4 cellular contexts compared by ENCODE assay signal in the genomic region with DNA sequence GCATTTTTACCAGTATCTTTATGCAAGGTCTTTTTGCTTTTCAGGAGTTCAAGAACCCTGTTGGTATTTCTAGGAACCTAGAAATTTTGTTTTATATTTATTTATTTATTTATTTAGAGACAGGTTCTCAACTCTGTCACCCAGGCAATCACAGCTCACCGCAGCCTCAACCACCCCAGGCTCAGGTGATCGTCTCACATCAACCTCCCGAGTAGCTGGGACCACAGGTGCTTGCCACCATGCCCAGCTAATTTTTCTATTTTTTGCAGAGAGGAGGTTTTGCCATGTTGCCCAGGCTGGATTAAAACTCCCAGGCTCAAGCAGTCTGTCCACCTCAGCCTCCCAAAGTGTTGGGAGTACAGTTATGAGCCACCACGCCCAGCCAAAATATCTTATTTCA. TPM values are rescaled to one million over a fixed set of nuclear protein-coding genes. Genes with fewer than 3 reads are reported as not detected.
"Had no signal": no experiment of that assay in that cellular context is flagged by ENCODE, and none has a peak within 500 bp of the region (broad histone marks: within the 10 kb centered on the region; RNA-seq: fewer than 3 reads in every experiment).

No MANE protein-coding gene starts in this region.

- DNase-seq: GDM1, GF-D8 had no signal

- H3K4me3 ChIP-seq: GM12878 had no signal

RNA-seq across cellular contexts. Expression of a gene that starts 32.9 kb away (rescaled TPM):
- total RNA-seq: GM12878 had no signal
- polyA plus RNA-seq: GM12878 had no signal

RNA-seq across cellular contexts. Expression of a gene that starts 36.2 kb away (rescaled TPM):
- total RNA-seq: G401, GM12878 had no signal
- polyA plus RNA-seq: GM12878 had no signal
